11 cellular contexts compared by ENCODE assay signal in genomic region chr15:82535566-82536408, GRCh38. TPM values are rescaled to one million over a fixed set of nuclear protein-coding genes. Genes with fewer than 3 reads are reported as not detected.
A peak's percentile ranks its signal among the peaks of the same experiment; 100 is the strongest.
DNase-seq lines count a peak whose midpoint lies in the region; ATAC-seq and TF ChIP-seq lines count a peak whose summit lies in the region.
"Had no signal": no experiment of that assay in that cellular context is flagged by ENCODE, and none has a peak within 500 bp of the region (broad histone marks: within the 10 kb centered on the region; RNA-seq: fewer than 3 reads in every experiment).

No MANE protein-coding gene starts in this region.

- H4K5ac ChIP-seq in H9 (ENCODE audit: insufficient read length, low read depth, low read length), result no peak overlapping the region

- H3K56ac ChIP-seq in H9 (ENCODE audit: insufficient read length, low read depth, low read length), result no peak overlapping the region

- no peaks in the 10 kb centered on the region for H3K9me3 ChIP-seq in CD8-positive, alpha-beta memory T cell (ENCODE audit: low read length)
- H3K9me3 ChIP-seq in H9 (ENCODE audit: control insufficient read depth, low read depth, low read length), result no peaks in the 10 kb centered on the region
- H3K9me3 ChIP-seq in WERI-Rb-1 (ENCODE audit: severe bottlenecking), result no peaks in the 10 kb centered on the region
- no peaks in the 10 kb centered on the region for H3K9me3 ChIP-seq in CD4-positive, alpha-beta memory T cell (ENCODE audit: control insufficient read depth in 1 of 2, low read length in 2 of 2)
- no peaks in the 10 kb centered on the region for H3K9me3 ChIP-seq in CD4-positive, alpha-beta T cell (ENCODE audit: control insufficient read depth, low read length)
- H3K9me3 ChIP-seq: ovary had no signal

- no peaks in the 10 kb centered on the region for H3K9me3 Mint-ChIP-seq in CD8-positive, alpha-beta memory T cell
- H3K9me3 Mint-ChIP-seq in H9, result peaks cover 0 to 8% of the 10 kb centered on the region in 2 experiments; a peak in 1 of 5 replicates
- H3K9me3 Mint-ChIP-seq in CD4-positive, alpha-beta memory T cell, result no peaks in the 10 kb centered on the region
- no peaks in the 10 kb centered on the region for H3K9me3 Mint-ChIP-seq in CD4-positive, alpha-beta T cell

- H3K18ac ChIP-seq in H9 (ENCODE audit: insufficient read length, low read depth, low read length), result no peak overlapping the region

- no peak overlapping the region for H3K27ac ChIP-seq in CD8-positive, alpha-beta memory T cell (ENCODE audit: low read depth, low read length)
- H3K27ac ChIP-seq in H9 (ENCODE audit: insufficient read length, low read depth, low read length) (no peak overlapping the region), WERI-Rb-1 (peak overlapping the region; percentile 33)
- no peak overlapping the region for H3K27ac ChIP-seq in CD4-positive, alpha-beta memory T cell (ENCODE audit: low read depth, low read length)
- no peak overlapping the region for H3K27ac ChIP-seq in CD4-positive, alpha-beta T cell (ENCODE audit: low read depth, low read length)
- H3K27ac ChIP-seq: ovary had no signal

- H2BK15ac ChIP-seq in H9 (ENCODE audit: low read depth, low read length), result no peak overlapping the region

- intact Hi-C loops in CD4-positive, alpha-beta memory T cell (cut with micrococcal nuclease), result no loop called here
- intact Hi-C loops in CD4-positive, alpha-beta T cell (cut with DNase I, micrococcal nuclease), result loop anchor here in 1 of 2 experiments (5.0 kb wide), 1 partner anchor 147 kb away; no protein-coding TSS in a partner anchor

- no peak overlapping the region for H3T11ph ChIP-seq in H9 (ENCODE audit: low read length)

- H3K4ac ChIP-seq in H9 (ENCODE audit: low read depth, low read length), result no peak overlapping the region

- no peak for DNase-seq in CD8-positive, alpha-beta memory T cell
- DNase-seq in H9 (peak; percentile 33), WERI-Rb-1 (no peak), islet precursor cell (peak; percentile 51), DMS53 (lab: John Stamatoyannopoulos, UW) (no peak), NCI-H2107 (lab: John Stamatoyannopoulos, UW) (no peak)
- no peak for DNase-seq in CD4-positive, alpha-beta memory T cell
- no peak for DNase-seq in CD4-positive, alpha-beta T cell
- DNase-seq: central memory CD4-positive, alpha-beta T cell; left colon; ovary had no signal

- H3K36me3 Mint-ChIP-seq in CD8-positive, alpha-beta memory T cell, result peaks cover 20 to 77% (median 23%) of the 10 kb centered on the region in 3 donors
- H3K36me3 Mint-ChIP-seq in H9 (ENCODE audit: insufficient read depth in 1 of 3, low read depth in 3 of 3), result peaks cover 54 to 77% (median 61%) of the 10 kb centered on the region in 3 experiments
- H3K36me3 Mint-ChIP-seq in CD4-positive, alpha-beta memory T cell, result peaks cover 48 to 78% of the 10 kb centered on the region in 2 donors
- peaks cover 79% of the 10 kb centered on the region for H3K36me3 Mint-ChIP-seq in CD4-positive, alpha-beta T cell (ENCODE audit: low read depth)

- no peaks in the 10 kb centered on the region for H3K27me3 ChIP-seq in CD8-positive, alpha-beta memory T cell (ENCODE audit: insufficient read depth, low read length, poor library complexity, severe bottlenecking)
- no peaks in the 10 kb centered on the region for H3K27me3 ChIP-seq in H9 (ENCODE audit: insufficient read depth, low read length)
- H3K27me3 ChIP-seq in WERI-Rb-1 (ENCODE audit: insufficient read depth, low read depth, severe bottlenecking), result no peaks in the 10 kb centered on the region
- no peaks in the 10 kb centered on the region for H3K27me3 ChIP-seq in CD4-positive, alpha-beta memory T cell (ENCODE audit: insufficient read depth, low read length)
- no peaks in the 10 kb centered on the region for H3K27me3 ChIP-seq in CD4-positive, alpha-beta T cell (ENCODE audit: control insufficient read depth, insufficient read depth, low read length)
- H3K27me3 ChIP-seq: ovary had no signal

- H2BK12ac ChIP-seq in H9 (ENCODE audit: insufficient read length, low read depth, low read length), result no peak overlapping the region

- H4K20me1 ChIP-seq in H9 (ENCODE audit: control insufficient read depth, insufficient read depth, insufficient read length), result no peaks in the 10 kb centered on the region

- peaks cover 18% of the 10 kb centered on the region for H3K4me1 ChIP-seq in CD8-positive, alpha-beta memory T cell (ENCODE audit: insufficient read depth, low read length)
- 0 out of 2 replicates have a peak, but pooled peaks cover 2% of the 10 kb centered on the region for H3K4me1 ChIP-seq in H9 (ENCODE audit: insufficient read depth, low read length)
- H3K4me1 ChIP-seq in CD4-positive, alpha-beta memory T cell (ENCODE audit: insufficient read depth, low read length), result peaks cover 19% of the 10 kb centered on the region

- H2AK5ac ChIP-seq in H9 (ENCODE audit: insufficient read length, low read length), result no peak overlapping the region

- H3K4me1 Mint-ChIP-seq in CD8-positive, alpha-beta memory T cell, result peaks cover 23 to 43% (median 29%) of the 10 kb centered on the region in 3 donors
- peaks cover 22% of the 10 kb centered on the region in 2 experiments for H3K4me1 Mint-ChIP-seq in H9
- H3K4me1 Mint-ChIP-seq in CD4-positive, alpha-beta memory T cell, result peaks cover 13 to 37% (median 20%) of the 10 kb centered on the region in 4 donors
- peaks cover 34% of the 10 kb centered on the region for H3K4me1 Mint-ChIP-seq in CD4-positive, alpha-beta T cell (ENCODE audit: low read depth)

- no peak overlapping the region for H2BK120ac ChIP-seq in H9 (ENCODE audit: low read depth, low read length, poor library complexity, severe bottlenecking)

- H3K4me2 ChIP-seq in H9 (ENCODE audit: insufficient read depth, insufficient read length, low read length), result no peak overlapping the region

- no peak overlapping the region for H3K4me3 ChIP-seq in CD8-positive, alpha-beta memory T cell (ENCODE audit: low read length)
- H3K4me3 ChIP-seq in WERI-Rb-1 (ENCODE audit: low read depth, low read length), result no peak overlapping the region
- H3K4me3 ChIP-seq in CD4-positive, alpha-beta memory T cell (ENCODE audit: low read length in 2 of 2), result no peak overlapping the region
- H3K4me3 ChIP-seq: ovary had no signal

- no peaks in the 10 kb centered on the region for H3K27me3 Mint-ChIP-seq in CD8-positive, alpha-beta memory T cell
- no peaks in the 10 kb centered on the region; the same call in none of the 2 replicates for H3K27me3 Mint-ChIP-seq in H9 (ENCODE audit: low read depth)
- no peaks in the 10 kb centered on the region for H3K27me3 Mint-ChIP-seq in CD4-positive, alpha-beta memory T cell
- H3K27me3 Mint-ChIP-seq in CD4-positive, alpha-beta T cell, result no peaks in the 10 kb centered on the region

- H2BK5ac ChIP-seq in H9 (ENCODE audit: insufficient read length, low read length), result no peak overlapping the region

- CTCF ChIA-PET in CD8-positive, alpha-beta memory T cell (lab: Charles Lee), result no interaction called here
- CTCF ChIA-PET in CD4-positive, alpha-beta memory T cell (lab: Charles Lee; ENCODE audit: partially characterized antibody), result interaction anchor here (3.3 kb wide), 1 partner anchor 464 kb away, joined by 11 read pairs; no protein-coding TSS in a partner anchor
- CTCF ChIA-PET in CD4-positive, alpha-beta T cell (lab: Charles Lee), result no interaction called here

- H3K23me2 ChIP-seq in H9 (ENCODE audit: insufficient read length, low read depth, low read length, poor library complexity, severe bottlenecking), result peaks cover 6% of the 10 kb centered on the region

- no CpG with 5 or more reads among the region's 9 CpGs for WGBS in H9 (ENCODE audit: extremely low coverage, insufficient read length, low lambda C conversion rate)

- no peak overlapping the region for H4K8ac ChIP-seq in H9 (replicated peaks; ENCODE audit: insufficient read length, low read depth, low read length)

- no peak for ATAC-seq in CD4-positive, alpha-beta T cell (ENCODE audit: poor library complexity)
- ATAC-seq: left colon had no signal

- no peak overlapping the region for H2BK20ac ChIP-seq in H9 (ENCODE audit: low read depth, low read length, poor library complexity, severe bottlenecking)

- no peak overlapping the region for H3K14ac ChIP-seq in H9 (ENCODE audit: insufficient read depth, low read length)

- no peaks in the 10 kb centered on the region for H3K79me1 ChIP-seq in H9 (ENCODE audit: insufficient read depth, low read depth, low read length, poor library complexity, severe bottlenecking)

- H3K36me3 ChIP-seq in CD8-positive, alpha-beta memory T cell (ENCODE audit: insufficient read depth, low read length), result peaks cover 43% of the 10 kb centered on the region
- peaks cover 61% of the 10 kb centered on the region for H3K36me3 ChIP-seq in WERI-Rb-1
- peaks cover 34% of the 10 kb centered on the region for H3K36me3 ChIP-seq in CD4-positive, alpha-beta memory T cell (ENCODE audit: insufficient read depth, low read length)
- H3K36me3 ChIP-seq: ovary had no signal

- peak overlapping the region in 5 of 8 donors; percentile 4 to 67 (median 26) for H3K27ac Mint-ChIP-seq in CD8-positive, alpha-beta memory T cell
- H3K27ac Mint-ChIP-seq in H9, result peak overlapping the region; percentile 54 to 93 (median 84); a peak in 5 of 7 replicates
- H3K27ac Mint-ChIP-seq in CD4-positive, alpha-beta memory T cell, result peak overlapping the region in 2 of 7 donors; percentile 2 to 98
- H3K27ac Mint-ChIP-seq in CD4-positive, alpha-beta T cell, result no peak overlapping the region

- H2AFZ ChIP-seq in H9 (ENCODE audit: low read length), result no peak overlapping the region

- H3K79me2 ChIP-seq in H9 (ENCODE audit: insufficient read depth, low read length), result peaks cover 12% of the 10 kb centered on the region; the same call in 1 of the 2 replicates

- TF ChIP-seq CTCF in H9 (conservative IDR thresholded peaks at IDR 0.05), result no peak
- TF ChIP-seq CTCF in WERI-Rb-1 (IDR thresholded peaks at IDR 0.05; ENCODE audit: low read depth, low read length), result no peak
- TF ChIP-seq CTCF in CD4-positive, alpha-beta T cell (IDR thresholded peaks at IDR 0.05), result no peak

- H4K91ac ChIP-seq in H9 (ENCODE audit: insufficient read length, low read depth, low read length), result no peak overlapping the region

- no peak overlapping the region for H3K23ac ChIP-seq in H9 (ENCODE audit: insufficient read length, low read depth, low read length)

- H3K4me3 Mint-ChIP-seq in CD8-positive, alpha-beta memory T cell, result peak overlapping the region in 1 of 7 donors; percentile 94
- H3K4me3 Mint-ChIP-seq in H9, result no peak overlapping the region; a peak in 1 of 5 replicates
- no peak overlapping the region for H3K4me3 Mint-ChIP-seq in CD4-positive, alpha-beta memory T cell
- H3K4me3 Mint-ChIP-seq in CD4-positive, alpha-beta T cell, result no peak overlapping the region

- H3K9ac ChIP-seq in H9 (ENCODE audit: extremely low read depth, insufficient read length, low read length), result no peak overlapping the region

- POLR2A ChIA-PET in CD8-positive, alpha-beta memory T cell (lab: Charles Lee), result no interaction called here
- POLR2A ChIA-PET in CD4-positive, alpha-beta memory T cell (lab: Charles Lee; ENCODE audit: partially characterized antibody), result no interaction called here
- POLR2A ChIA-PET in CD4-positive, alpha-beta T cell (lab: Charles Lee), result interaction anchor here (0.7 kb wide), 1 partner anchor 475 kb away, joined by 4 read pairs; the partner anchor contains the start of gene C15orf40

RNA-seq across cellular contexts. Expression of gene RPS17, which starts 4.5 kb away (rescaled TPM):
- total RNA-seq in CD8-positive, alpha-beta memory T cell, result 1,000 to 10,000 TPM; 2,610 to 2,630 TPM
- polyA plus RNA-seq in CD8-positive, alpha-beta memory T cell, result 1,199 TPM
- total RNA-seq in H9 (2021), result 2,597 and 2,660 TPM in 2 replicates
- total RNA-seq in CD4-positive, alpha-beta memory T cell, result 1,000 to 10,000 TPM; 2,038 to 2,106 TPM
- polyA plus RNA-seq in CD4-positive, alpha-beta memory T cell, result 1,000 to 10,000 TPM; 1,310 to 1,371 TPM
- total RNA-seq in CD4-positive, alpha-beta T cell, result 1,000 to 10,000 TPM; 3,141 to 3,180 TPM

Comparison
In these comparisons a context has a peak if more than half of its experiments do, and no peak if none do; other contexts are left out.
1. DNase-seq: peak in H9 (single experiment) and islet precursor cell (single experiment); none in CD8-positive, alpha-beta memory T cell (0 of 5), WERI-Rb-1 (single experiment), DMS53 (single experiment), NCI-H2107 (single experiment), CD4-positive, alpha-beta memory T cell (0 of 5) and CD4-positive, alpha-beta T cell (0 of 10).